In genomic region chr16:46743232-46743719, GRCh38 we compare ENCODE assay signal across 8 cellular contexts. TPM values are rescaled to one million over a fixed set of nuclear protein-coding genes. Genes with fewer than 3 reads are reported as not detected.
DNase-seq lines count a peak whose midpoint lies in the region; ATAC-seq and TF ChIP-seq lines count a peak whose summit lies in the region.

No MANE protein-coding gene starts in this region.

- H3K27ac Mint-ChIP-seq in glutamatergic neuron (ENCODE audit: unreplicated experiment): no peak overlapping the region

- peaks cover 7% of the 10 kb centered on the region for H3K4me1 ChIP-seq in skeletal muscle satellite cell (ENCODE audit: control insufficient read depth, insufficient read depth, low read length)

- no peak overlapping the region for H3K4me3 Mint-ChIP-seq in glutamatergic neuron (ENCODE audit: unreplicated experiment)

- H3K4me3 ChIP-seq in skeletal muscle satellite cell (ENCODE audit: low read length): peak overlapping the region; percentile 2

- H3K36me3 Mint-ChIP-seq in glutamatergic neuron (ENCODE audit: unreplicated experiment): no peaks in the 10 kb centered on the region

- H3K9me3 Mint-ChIP-seq in glutamatergic neuron (ENCODE audit: unreplicated experiment): no peaks in the 10 kb centered on the region

- TF ChIP-seq CTCF in glutamatergic neuron (IDR thresholded peaks at IDR 0.05; ENCODE audit: partially characterized antibody, unreplicated experiment): no peak

- ATAC-seq in GM21737 (IDR thresholded peaks at IDR 0.05; ENCODE audit: unreplicated experiment) (peak; percentile 72), HG02970 (IDR thresholded peaks at IDR 0.05; ENCODE audit: low FRiP score, unreplicated experiment) (no peak)

- peaks cover 1% of the 10 kb centered on the region for H3K27me3 Mint-ChIP-seq in glutamatergic neuron (ENCODE audit: unreplicated experiment)

- CTCF ChIA-PET in HEK293T (lab: Yijun Ruan, JAX): interaction anchor here (0.7 kb wide), 1 partner anchor 22 kb away, joined by 3 read pairs; no protein-coding TSS in a partner anchor

- peaks cover under 1% of the 10 kb centered on the region for H3K4me1 Mint-ChIP-seq in glutamatergic neuron (ENCODE audit: low read depth, unreplicated experiment)

- peak overlapping the region; percentile 30 for H3K4me2 ChIP-seq in skeletal muscle satellite cell (ENCODE audit: low read length)

- no peaks in the 10 kb centered on the region for H3K9me3 ChIP-seq in skeletal muscle satellite cell (replicated peaks; ENCODE audit: low read length)

- H3K9ac ChIP-seq in skeletal muscle satellite cell (ENCODE audit: low read depth, low read length): no peak overlapping the region

- DNase-seq in COLO668 (lab: John Stamatoyannopoulos, UW; ENCODE audit: unreplicated experiment) (peak; percentile 54), OCI-M1 (lab: John Stamatoyannopoulos, UW) (peak; percentile 51), germinal center (ENCODE audit: low spot score) (peak; percentile 65), glutamatergic neuron (no peak), HEK293T (ENCODE audit: extremely low spot score) (no peak)

- no peaks in the 10 kb centered on the region for H3K36me3 ChIP-seq in skeletal muscle satellite cell (ENCODE audit: insufficient read depth, low read length)

- no peaks in the 10 kb centered on the region for H3K27me3 ChIP-seq in skeletal muscle satellite cell (ENCODE audit: control insufficient read depth, insufficient read depth, low read length)

- POLR2A ChIA-PET in HEK293T (lab: Yijun Ruan, JAX): no interaction called here

TF ChIP-seq in HEK293T, 16 proteins besides CTCF, POLR2A, EP300 and RAD21:
- no peak for TF ChIP-seq L3MBTL2 (conservative IDR thresholded peaks at IDR 0.05)
- no peak for TF ChIP-seq TARDBP (IDR thresholded peaks at IDR 0.05)
- no peak for TF ChIP-seq FOXK2 (IDR thresholded peaks at IDR 0.05)
- TF ChIP-seq SUZ12 (IDR thresholded peaks at IDR 0.05): no peak
- no peak for TF ChIP-seq FOXM1 (IDR thresholded peaks at IDR 0.05; ENCODE audit: borderline replicate concordance)
- TF ChIP-seq BHLHE40 (IDR thresholded peaks at IDR 0.05; ENCODE audit: borderline replicate concordance): no peak
- TF ChIP-seq NFRKB (IDR thresholded peaks at IDR 0.05): no peak
- no peak for TF ChIP-seq HDGF (IDR thresholded peaks at IDR 0.05; ENCODE audit: borderline replicate concordance)
- TF ChIP-seq ZNF384 (IDR thresholded peaks at IDR 0.05): no peak
- no peak for TF ChIP-seq ARNT (IDR thresholded peaks at IDR 0.05)
- no peak for TF ChIP-seq SP1 (IDR thresholded peaks at IDR 0.05)
- TF ChIP-seq ELF4 (IDR thresholded peaks at IDR 0.05): no peak
- no peak for TF ChIP-seq LEF1 (IDR thresholded peaks at IDR 0.05; ENCODE audit: borderline replicate concordance)
- no peak for TF ChIP-seq CTBP1 (IDR thresholded peaks at IDR 0.05; ENCODE audit: borderline replicate concordance)

RNA-seq across cellular contexts. Expression of gene MYLK3, which starts 4.9 kb away (rescaled TPM):
- 0.22 TPM in 1 of 2 replicates, not detected in the other for total RNA-seq in skeletal muscle satellite cell (2012; rRNA removed)
- total RNA-seq in glutamatergic neuron (ENCODE audit: unreplicated experiment): 0.49 TPM

RNA-seq across cellular contexts. Expression of gene ORC6, which starts 53.8 kb away (rescaled TPM):
- total RNA-seq in skeletal muscle satellite cell (2012; rRNA removed): 9.4 and 11.4 TPM in 2 replicates
- total RNA-seq in glutamatergic neuron (ENCODE audit: unreplicated experiment): 30.1 TPM

RNA-seq across cellular contexts. Expression of gene VPS35, which starts 54.3 kb away (rescaled TPM):
- total RNA-seq in skeletal muscle satellite cell (2012; rRNA removed): 117 and 168 TPM in 2 replicates
- total RNA-seq in glutamatergic neuron (ENCODE audit: unreplicated experiment): 111 TPM

Comparison
In these comparisons a context has a peak if more than half of its experiments do, and no peak if none do; other contexts are left out.
1. DNase-seq: peak in COLO668 (single experiment), OCI-M1 (single experiment) and germinal center (single experiment); none in glutamatergic neuron (single experiment) and HEK293T (single experiment).